ENCODE assay signal across 1 cellular context in the genomic region with DNA sequence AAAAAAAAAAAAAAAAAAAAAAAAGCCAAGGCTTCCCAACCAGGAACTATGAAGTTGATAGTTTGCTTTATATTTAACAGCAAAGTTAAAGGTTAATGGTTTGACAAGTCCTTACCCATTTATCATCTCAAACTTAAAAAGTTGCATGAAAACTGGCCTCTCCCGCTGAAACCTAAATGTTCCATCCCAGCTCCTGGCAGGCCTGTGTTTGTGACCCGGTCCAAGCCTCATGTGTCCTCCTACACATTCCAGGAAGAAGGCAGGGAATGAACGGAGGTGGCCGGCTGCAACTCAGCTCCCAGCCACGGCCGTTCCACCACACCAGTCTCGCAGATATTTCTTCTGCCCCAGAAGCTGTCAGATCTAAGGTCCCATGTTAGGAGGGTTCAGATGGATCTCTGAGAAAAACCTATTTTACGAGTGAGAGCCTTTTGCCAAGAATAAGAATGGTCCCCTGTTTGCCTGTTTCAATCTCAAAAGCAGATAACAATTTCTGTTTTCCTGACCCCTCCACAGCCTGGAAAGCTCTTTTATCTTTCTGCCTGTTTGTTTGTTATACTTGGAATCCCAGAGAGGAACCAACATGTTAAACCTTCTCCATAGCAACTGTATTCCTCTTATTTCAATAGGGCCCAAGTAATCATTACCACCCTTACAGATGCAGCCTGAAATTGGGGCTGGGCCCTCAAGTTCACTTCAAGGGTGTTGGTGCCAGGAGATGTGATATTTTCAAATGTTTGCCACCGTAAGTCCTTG.
TF ChIP-seq lines count a peak whose summit lies in the region.

No MANE protein-coding gene starts in this region.

TF ChIP-seq in WTC11, 78 proteins besides CTCF, POLR2A, EP300 and RAD21 (continued from another document):
- TF ChIP-seq ZNF317 (CRISPR knock-in tag; IDR thresholded peaks at IDR 0.05; ENCODE audit: borderline replicate concordance, low read depth): no peak
